In genomic region chr15:71114887-71115566, GRCh38 we compare ENCODE assay signal across 8 cellular contexts. TPM values are rescaled to one million over a fixed set of nuclear protein-coding genes. Genes with fewer than 3 reads are reported as not detected.
DNase-seq lines count a peak whose midpoint lies in the region; ATAC-seq, FAIRE-seq and TF ChIP-seq lines count a peak whose summit lies in the region.

Gene THSD4 (plus strand): TSS chr15:71115471.

- H3K9me3 ChIP-seq in A549 (no peaks in the 10 kb centered on the region), suprapubic skin (no peaks in the 10 kb centered on the region)

- ATAC-seq in A549 (peak; percentile 76 to 79), GM18519 (IDR thresholded peaks at IDR 0.05; ENCODE audit: low FRiP score, unreplicated experiment) (peak; percentile 44), HG03196 (IDR thresholded peaks at IDR 0.05; ENCODE audit: unreplicated experiment) (peak; percentile 66)

- WGBS in A549 (ENCODE audit: missing lambda C conversion rate) = 2% methylated on average over 29 of the region's 52 CpGs
- 36% methylated on average over 19 of the region's 52 CpGs for WGBS in suprapubic skin

- POLR2A ChIA-PET in A549 (lab: Yijun Ruan, JAX) = interaction anchor here (0.6 to 1.5 kb wide), 4 partner anchors 137 to 1639 kb away, joined by 3 to 6 read pairs (median 4); no protein-coding TSS in a partner anchor

- DNase-seq in A549 (ENCODE audit: low read depth in 1 of 2, low spot score in 1 of 2) (peak; percentile 93 to 99), NOMO-1 treated with DMSO at 0.1 percent for 48 hours (lab: John Stamatoyannopoulos, UW; ENCODE audit: unreplicated experiment) (peak; percentile 51), activated T-helper 1 cell treated with Interleukin-2 at 50 U/mL for 16 hours (ENCODE audit: low read depth) (peak; percentile 15), fibroblast of peridontal ligament (ENCODE audit: extremely low read depth) (peak; percentile 67), nephron progenitor cell (peak; percentile 88), suprapubic skin (ENCODE audit: low spot score in 2 of 2) (peak in 1 of 2 donors; percentile 71)

- TF ChIP-seq EP300 in A549 (IDR thresholded peaks at IDR 0.05) (no peak; a peak in 1 of 5 replicates), suprapubic skin (IDR thresholded peaks at IDR 0.05) (no peak)

- H3K4me3 Mint-ChIP-seq in nephron progenitor cell = peak within 1 kb of the TSS; percentile 85

- peaks cover 73% of the 10 kb centered on the region for H3K4me1 Mint-ChIP-seq in nephron progenitor cell

- H3K36me3 Mint-ChIP-seq in nephron progenitor cell (ENCODE audit: low read depth) = no peaks in the 10 kb centered on the region

- peaks cover 15% of the 10 kb centered on the region for H3K27me3 Mint-ChIP-seq in nephron progenitor cell (ENCODE audit: low read depth, poor library complexity)

- peak; percentile 99 for TF ChIP-seq CTCF in A549 (IDR thresholded peaks at IDR 0.05)
- TF ChIP-seq CTCF in nephron progenitor cell (IDR thresholded peaks at IDR 0.05) = peak; percentile 96
- peak; percentile 80 to 93 for TF ChIP-seq CTCF in suprapubic skin (IDR thresholded peaks at IDR 0.05)

- TF ChIP-seq RAD21 in A549 (conservative IDR thresholded peaks at IDR 0.05 in 1 of 2, IDR thresholded peaks at IDR 0.05 in 1 of 2) = peak; percentile 77 to 92

- no peaks in the 10 kb centered on the region for H3K36me3 ChIP-seq in suprapubic skin

- H3K4me1 ChIP-seq in A549 = peaks cover 54% of the 10 kb centered on the region
- H3K4me1 ChIP-seq in suprapubic skin = peaks cover 17% of the 10 kb centered on the region

- peak within 1 kb of the TSS; percentile 94 for H3K27ac Mint-ChIP-seq in nephron progenitor cell

- H3K9me3 Mint-ChIP-seq in nephron progenitor cell = no peaks in the 10 kb centered on the region

- FAIRE-seq in A549 (lab: Jason Lieb, UNC) = no peak

- CTCF ChIA-PET in A549 (lab: Yijun Ruan, JAX) = interaction anchor here (0.6 to 8.1 kb wide), 59 partner anchors 8 to 1478 kb away, joined by 3 to 52 read pairs (median 3); no protein-coding TSS in a partner anchor

- H3K27ac ChIP-seq in A549 = peak within 1 kb of the TSS; percentile 93 to 94
- peak within 1 kb of the TSS; percentile 74 for H3K27ac ChIP-seq in suprapubic skin

- peaks cover 3% of the 10 kb centered on the region for H3K27me3 ChIP-seq in suprapubic skin

- TF ChIP-seq POLR2A in A549 (IDR thresholded peaks at IDR 0.05; ENCODE audit: low read length) = peak; percentile 48
- TF ChIP-seq POLR2A in suprapubic skin (IDR thresholded peaks at IDR 0.05) = no peak

- peak within 1 kb of the TSS; percentile 83 for H3K4me2 ChIP-seq in A549

- H3K4me3 ChIP-seq in A549 (peak within 1 kb of the TSS; percentile 59), suprapubic skin (peak within 1 kb of the TSS; percentile 62)

TF ChIP-seq in A549, 52 proteins besides CTCF, POLR2A, EP300 and RAD21 (continues in another document):
- TF ChIP-seq JUNB (IDR thresholded peaks at IDR 0.05) (0 out of 2 replicates have a peak, but pooled peaks have one; percentile 25), NFE2L2 (conservative IDR thresholded peaks at IDR 0.05; ENCODE audit: low read length) (no peak), TFCP2L1 (CRISPR knock-in tag; IDR thresholded peaks at IDR 0.05) (0 out of 2 replicates have a peak, but pooled peaks have one; percentile 4), CBX8 (IDR thresholded peaks at IDR 0.05) (no peak), GATA3 (IDR thresholded peaks at IDR 0.05; ENCODE audit: borderline replicate concordance) (peak; percentile 24), KDM1A (IDR thresholded peaks at IDR 0.05; ENCODE audit: low read depth) (no peak), HOXA7 (CRISPR knock-in tag; IDR thresholded peaks at IDR 0.05) (no peak), PHF8 (IDR thresholded peaks at IDR 0.05; ENCODE audit: borderline replicate concordance, low read depth) (no peak), KDM5A (IDR thresholded peaks at IDR 0.05) (no peak), MAFK (IDR thresholded peaks at IDR 0.05; ENCODE audit: partially characterized antibody) (no peak), BHLHE40 (IDR thresholded peaks at IDR 0.05; ENCODE audit: low read depth, low read length) (no peak), REST (IDR thresholded peaks at IDR 0.05) (no peak), HOXB13 (CRISPR knock-in tag; IDR thresholded peaks at IDR 0.05; ENCODE audit: low read depth) (no peak), RCOR1 (IDR thresholded peaks at IDR 0.05; ENCODE audit: low read depth, low read length) (no peak), RARB (CRISPR knock-in tag; IDR thresholded peaks at IDR 0.05) (0 out of 2 replicates have a peak, but pooled peaks have one; percentile 36), E2F6 (IDR thresholded peaks at IDR 0.05; ENCODE audit: borderline replicate concordance, low read depth) (peak; percentile 30; the same call in 1 of the 2 replicates), MAX (IDR thresholded peaks at IDR 0.05) (peak; percentile 81), BCL3 (IDR thresholded peaks at IDR 0.05) (no peak; the same call in 1 of the 3 replicates), FOXS1 (CRISPR knock-in tag; IDR thresholded peaks at IDR 0.05) (no peak), RFX5 (IDR thresholded peaks at IDR 0.05) (no peak), EHF (CRISPR knock-in tag; IDR thresholded peaks at IDR 0.05) (0 out of 2 replicates have a peak, but pooled peaks have one; percentile 75), HDAC2 (IDR thresholded peaks at IDR 0.05) (no peak), ZSCAN20 (CRISPR knock-in tag; IDR thresholded peaks at IDR 0.05) (no peak), HMGXB4 (CRISPR knock-in tag; IDR thresholded peaks at IDR 0.05; ENCODE audit: borderline replicate concordance) (peak; percentile 71; the same call in 1 of the 2 replicates), JUN (IDR thresholded peaks at IDR 0.05) (peak; percentile 40 to 62; a peak in 2 of 5 replicates)

RNA-seq across cellular contexts. Expression of gene THSD4, which starts in this region (rescaled TPM):
- polyA plus RNA-seq in A549 (2011; rRNA removed) = 40.7 and 47.4 TPM in 2 replicates
- polyA plus RNA-seq in A549 (2012; cell fraction: cytosol; rRNA removed) = 11.8 and 13.5 TPM in 2 replicates
- polyA plus RNA-seq in A549 (2012; cell fraction: nucleus; rRNA removed) = 29.7 and 30.3 TPM in 2 replicates
- polyA plus RNA-seq in A549 (2017; fragmentation: RNase III; extraction: RNeasy Plus Mini Kit Qiagen cat#74134 plus additional on column Dnase treatment) = 14.6 to 15.8 TPM (median 15.3 TPM) in 3 replicates
- polyA minus RNA-seq in A549 (2011; rRNA and poly(A)+ RNA removed) = 79.8 and 103 TPM in 2 replicates
- 10 to 100 TPM; 16.6 to 25.3 (median 24.1) TPM for total RNA-seq in suprapubic skin
